8 cellular contexts compared by ENCODE assay signal in the genomic region with DNA sequence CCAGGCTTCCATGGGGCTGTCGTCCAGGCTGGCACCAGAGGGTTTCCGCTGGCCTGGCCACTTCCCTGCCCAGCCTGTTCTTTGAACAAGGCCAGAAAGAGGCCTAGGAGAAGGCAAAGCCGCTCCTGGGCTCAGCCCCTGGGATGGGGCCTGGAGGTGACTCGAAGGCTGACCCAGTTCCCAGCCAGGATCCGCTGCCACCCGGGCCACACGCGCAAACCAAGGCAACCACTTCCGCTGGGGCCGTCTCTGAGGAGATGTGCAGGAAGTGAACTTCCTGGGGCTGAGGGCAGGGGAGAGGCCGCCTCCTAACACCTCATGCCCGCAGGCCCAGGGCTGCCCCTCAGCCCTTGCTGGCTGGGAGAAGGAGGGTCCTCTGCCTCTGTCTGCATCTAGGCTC. TPM values are rescaled to one million over a fixed set of nuclear protein-coding genes. Genes with fewer than 3 reads are reported as not detected.
DNase-seq lines count a peak whose midpoint lies in the region; ATAC-seq and TF ChIP-seq lines count a peak whose summit lies in the region.

No MANE protein-coding gene starts in this region.

- TF ChIP-seq CTCF in C4-2B (conservative IDR thresholded peaks at IDR 0.05) (no peak), OCI-LY7 (conservative IDR thresholded peaks at IDR 0.05; ENCODE audit: low read length) (no peak)

- ATAC-seq in GM21529 (IDR thresholded peaks at IDR 0.05; ENCODE audit: unreplicated experiment) (peak; percentile 74), naive B cell (ENCODE audit: low read depth in 2 of 2) (peak; percentile 97 to 98)

- H3K4me1 ChIP-seq in OCI-LY7 (ENCODE audit: insufficient read depth, low read length, poor library complexity, severe bottlenecking) = peaks cover 21% of the 10 kb centered on the region
- peaks cover 60% of the 10 kb centered on the region for H3K4me1 ChIP-seq in thymus (ENCODE audit: control insufficient read depth, insufficient read depth, low read length)

- BruUV-seq in OCI-LY7 (replicated peaks; lab: Mats Ljungman, UMichigan) = no TSS peak

- no peaks in the 10 kb centered on the region for H3K27me3 Mint-ChIP-seq in naive B cell

- H3K9me3 ChIP-seq in OCI-LY7 (ENCODE audit: low read length) (no peaks in the 10 kb centered on the region), thymus (ENCODE audit: control insufficient read depth) (no peaks in the 10 kb centered on the region)

- peak overlapping the region in 7 of 8 donors; percentile 9 to 80 (median 70) for H3K4me3 Mint-ChIP-seq in naive B cell

- H3K36me3 ChIP-seq in OCI-LY7 (ENCODE audit: insufficient read depth, low read length) (peaks cover under 1% of the 10 kb centered on the region; the same call in 1 of the 2 replicates), thymus (ENCODE audit: control insufficient read depth, insufficient read depth) (peaks cover 10% of the 10 kb centered on the region)

- no peaks in the 10 kb centered on the region for H4K20me1 ChIP-seq in OCI-LY7 (ENCODE audit: insufficient read depth, low read length)

- H3K4me1 Mint-ChIP-seq in naive B cell = peaks cover 20 to 49% (median 23%) of the 10 kb centered on the region in 3 donors

- CTCF ChIA-PET in OCI-LY7 (lab: Charles Lee; ENCODE audit: unreplicated experiment) = interaction anchor here (0.5 kb wide), 1 partner anchor 1244 kb away, joined by 3 read pairs; no protein-coding TSS in a partner anchor

- 4% methylated on average over 12 of the region's 12 CpGs for WGBS in thymus

- H3K79me2 ChIP-seq in OCI-LY7 (ENCODE audit: insufficient read depth, low read depth, low read length) = no peaks in the 10 kb centered on the region

- no peaks in the 10 kb centered on the region for H3K27me3 ChIP-seq in thymus (ENCODE audit: control insufficient read depth, insufficient read depth)

- peak overlapping the region; percentile 49 for H3K4me2 ChIP-seq in OCI-LY7 (ENCODE audit: low read length)

- no peaks in the 10 kb centered on the region for H3K9me3 Mint-ChIP-seq in naive B cell

- H3K27ac ChIP-seq in C4-2B = peak overlapping the region; percentile 99
- H3K27ac ChIP-seq in OCI-LY7 (ENCODE audit: low read depth, low read length, poor library complexity, severe bottlenecking) = peak overlapping the region; percentile 19
- peak overlapping the region; percentile 91 for H3K27ac ChIP-seq in thymus (ENCODE audit: low read depth)

- H3K27ac Mint-ChIP-seq in naive B cell = peak overlapping the region; percentile 33 to 92 (median 76)

- peak overlapping the region; percentile 67; the same call in 1 of the 2 replicates for H2AFZ ChIP-seq in OCI-LY7 (ENCODE audit: low read length)

- DNase-seq in OCI-LY7 (ENCODE audit: low spot score) = peak; percentile 66
- peak; percentile 78 for DNase-seq in activated effector memory CD4-positive, alpha-beta T cell treated with Interleukin-2 at 50 U/mL for 16 hours
- DNase-seq in naive B cell = peak; percentile 71
- no peak for DNase-seq in T1000 (lab: John Stamatoyannopoulos, UW)
- DNase-seq in OCI-M2 (lab: John Stamatoyannopoulos, UW; ENCODE audit: unreplicated experiment) = no peak

- no peak overlapping the region for H3K4me3 ChIP-seq in OCI-LY7 (ENCODE audit: low read depth, low read length, poor library complexity, severe bottlenecking)
- H3K4me3 ChIP-seq in thymus (ENCODE audit: low read length) = peak overlapping the region; percentile 30

- H3K9me2 ChIP-seq in OCI-LY7 (ENCODE audit: insufficient read depth, low read length) = no peaks in the 10 kb centered on the region

- POLR2A ChIA-PET in OCI-LY7 (lab: Charles Lee) = no interaction called here

- intact Hi-C loops in OCI-LY7 (cut with micrococcal nuclease; ENCODE audit: unreplicated experiment) = no loop called here

- H3K36me3 Mint-ChIP-seq in naive B cell = no peaks in the 10 kb centered on the region

RNA-seq across cellular contexts. Expression of gene PLEKHF1, which starts 15.2 kb away (rescaled TPM):
- 7.0 TPM in 2 replicates for total RNA-seq in OCI-LY7 (2014; rRNA removed; shearing (Covaris generic))
- total RNA-seq in OCI-LY7 (2022) = 4.5 and 5.0 TPM in 2 replicates
- polyA plus RNA-seq in naive B cell (ENCODE audit: low read depth in 6 of 6) (1 to 10 TPM; 1.9 to 5.8 (median 2.7) TPM), thymus (35.4 TPM)

RNA-seq across cellular contexts. Expression of gene C19orf12, which starts 34.6 kb away (rescaled TPM):
- total RNA-seq in OCI-LY7 (2014; rRNA removed; shearing (Covaris generic)) = 11.9 and 12.5 TPM in 2 replicates
- 17.0 and 20.6 TPM in 2 replicates for total RNA-seq in OCI-LY7 (2022)
- 10 to 100 TPM in 5 of 6 donors, 1 to 10 TPM in 1; 8.2 to 24.0 (median 15.3) TPM for polyA plus RNA-seq in naive B cell (ENCODE audit: low read depth in 6 of 6)
- 27.5 TPM for polyA plus RNA-seq in thymus

Comparison
In these comparisons a context has a peak if more than half of its experiments do, and no peak if none do; other contexts are left out.
1. H3K27ac ChIP-seq: peak in every context shown above with its lines; median percentile 99 in C4-2B; 91 in thymus; 19 in OCI-LY7.
2. DNase-seq: peak in OCI-LY7 (single experiment), activated effector memory CD4-positive, alpha-beta T cell treated with Interleukin-2 at 50 U/mL for 16 hours (single experiment) and naive B cell (single experiment); none in T1000 (single experiment) and OCI-M2 (single experiment).